In genomic region chr20:48926267-48926666, GRCh38 we compare ENCODE assay signal across 30 cellular contexts. TPM values are rescaled to one million over a fixed set of nuclear protein-coding genes. Genes with fewer than 3 reads are reported as not detected.
DNase-seq lines count a peak whose midpoint lies in the region; ATAC-seq, FAIRE-seq and TF ChIP-seq lines count a peak whose summit lies in the region.
"Had no signal": no experiment of that assay in that cellular context is flagged by ENCODE, and none has a peak within 500 bp of the region (broad histone marks: within the 10 kb centered on the region; RNA-seq: fewer than 3 reads in every experiment).

No MANE protein-coding gene starts in this region.

- POLR2A ChIA-PET in GM12878 (lab: Charles Lee): interaction anchor here (0.7 to 1.1 kb wide), 4 partner anchors 69 to 188 kb away, joined by 3 to 4 read pairs (median 3); partner anchors contain the start of gene CSE1L

- peaks cover 48% of the 10 kb centered on the region for H3K4me1 Mint-ChIP-seq in activated naive CD4-positive, alpha-beta T cell treated with anti-CD3 and anti-CD28 coated beads for 36 hours (ENCODE audit: low read depth)
- H3K4me1 Mint-ChIP-seq in activated naive CD4-positive, alpha-beta T cell treated with anti-CD3 and anti-CD28 coated beads, Interleukin-2, amount 10 ng/mL, durations not matched to agents 7 days and 5 days: peaks cover 29% of the 10 kb centered on the region
- H3K4me1 Mint-ChIP-seq in stimulated activated memory B cell treated with anti-CD40 and anti-IgM and Interleukin-4, amounts not matched to agents 10 μg/mL and 1 μg/mL and 100 μg/mL, for 72 hours: peaks cover 50% of the 10 kb centered on the region

- peaks cover 53% of the 10 kb centered on the region for H3K4me1 ChIP-seq in KMS-11 (ENCODE audit: low read depth, poor library complexity, severe bottlenecking)
- H3K4me1 ChIP-seq in GM12878 (ENCODE audit: control insufficient read depth, insufficient read depth, low read length): peaks cover 28% of the 10 kb centered on the region

- intact Hi-C loops in activated naive CD4-positive, alpha-beta T cell treated with anti-CD3 and anti-CD28 coated beads for 36 hours (cut with micrococcal nuclease): loop anchor here (10.0 kb wide), 1 partner anchor 239 kb away; no protein-coding TSS in a partner anchor
- intact Hi-C loops in GM12878 (cut with micrococcal nuclease; ENCODE audit: unreplicated experiment): no loop called here

- WGBS in GM12878 (ENCODE audit: insufficient coverage, insufficient replicate concordance, low lambda C conversion rate, missing lambda C conversion rate): 65% methylated on average over 3 of the region's 3 CpGs

- H3K36me3 ChIP-seq in KMS-11 (ENCODE audit: insufficient read depth): no peaks in the 10 kb centered on the region
- peaks cover 0 to 4% of the 10 kb centered on the region in 2 experiments; a peak in 1 of 4 replicates for H3K36me3 ChIP-seq in GM12878 (ENCODE audit: control insufficient read depth in 2 of 2, insufficient read depth in 2 of 2, low read length in 1 of 2)
- H3K36me3 ChIP-seq: left lung, right atrium auricular region, tibial nerve had no signal

- no peaks in the 10 kb centered on the region for H3K9me3 Mint-ChIP-seq in activated naive CD4-positive, alpha-beta T cell treated with anti-CD3 and anti-CD28 coated beads for 36 hours
- H3K9me3 Mint-ChIP-seq in activated naive CD4-positive, alpha-beta T cell treated with anti-CD3 and anti-CD28 coated beads, Interleukin-2, amount 10 ng/mL, durations not matched to agents 7 days and 5 days: no peaks in the 10 kb centered on the region
- H3K9me3 Mint-ChIP-seq in stimulated activated memory B cell treated with anti-CD40 and anti-IgM and Interleukin-4, amounts not matched to agents 10 μg/mL and 1 μg/mL and 100 μg/mL, for 72 hours: no peaks in the 10 kb centered on the region
- H3K9me3 Mint-ChIP-seq: activated CD4-positive, alpha-beta memory T cell treated with anti-CD3 and anti-CD28 coated beads for 36 hours; endodermal cell; H9 had no signal

- H3K27ac Mint-ChIP-seq in activated naive CD4-positive, alpha-beta T cell treated with anti-CD3 and anti-CD28 coated beads for 36 hours: peak overlapping the region; percentile 44
- no peak overlapping the region for H3K27ac Mint-ChIP-seq in activated naive CD4-positive, alpha-beta T cell treated with anti-CD3 and anti-CD28 coated beads, Interleukin-2, amount 10 ng/mL, durations not matched to agents 7 days and 5 days
- peak overlapping the region; percentile 57 for H3K27ac Mint-ChIP-seq in stimulated activated memory B cell treated with anti-CD40 and anti-IgM and Interleukin-4, amounts not matched to agents 10 μg/mL and 1 μg/mL and 100 μg/mL, for 72 hours
- H3K27ac Mint-ChIP-seq: activated CD4-positive, alpha-beta memory T cell treated with anti-CD3 and anti-CD28 coated beads for 36 hours; endodermal cell; T-helper 17 cell had no signal

- peaks cover 4% of the 10 kb centered on the region for H3K36me3 Mint-ChIP-seq in activated naive CD4-positive, alpha-beta T cell treated with anti-CD3 and anti-CD28 coated beads for 36 hours (ENCODE audit: low read depth)
- H3K36me3 Mint-ChIP-seq in activated naive CD4-positive, alpha-beta T cell treated with anti-CD3 and anti-CD28 coated beads, Interleukin-2, amount 10 ng/mL, durations not matched to agents 7 days and 5 days: peaks cover 4% of the 10 kb centered on the region
- peaks cover 8% of the 10 kb centered on the region for H3K36me3 Mint-ChIP-seq in stimulated activated memory B cell treated with anti-CD40 and anti-IgM and Interleukin-4, amounts not matched to agents 10 μg/mL and 1 μg/mL and 100 μg/mL, for 72 hours

- no peak for TF ChIP-seq CTCF in KMS-11 (conservative IDR thresholded peaks at IDR 0.05; ENCODE audit: low read depth, low read length)
- TF ChIP-seq CTCF in GM12878 (IDR thresholded peaks at IDR 0.05 in 2 of 3, conservative IDR thresholded peaks at IDR 0.05 in 1 of 3; ENCODE audit: control insufficient read depth in 2 of 3, extremely low read depth in 1 of 3, insufficient read depth in 1 of 3, low read depth in 3 of 3, low read length in 3 of 3): no peak

- no peak for TF ChIP-seq POLR2A in GM12878 (IDR thresholded peaks at IDR 0.05; ENCODE audit: low read depth, low read length)

- H3K4me2 ChIP-seq in KMS-11: peak overlapping the region; percentile 85; the same call in 1 of the 2 replicates
- peak overlapping the region; percentile 87 for H3K4me2 ChIP-seq in GM12878 (ENCODE audit: control insufficient read depth, insufficient read depth)
- H3K4me2 ChIP-seq: A549, PC-9, SK-N-SH had no signal

- no peak for TF ChIP-seq EP300 in GM12878 (IDR thresholded peaks at IDR 0.05; ENCODE audit: borderline replicate concordance in 1 of 2, control insufficient read depth in 1 of 2, low read depth in 2 of 2, low read length in 2 of 2)

- no peak for TF ChIP-seq RAD21 in GM12878 (IDR thresholded peaks at IDR 0.05; ENCODE audit: insufficient read depth, low read depth, low read length)

- peaks cover 89% of the 10 kb centered on the region for H3K79me2 ChIP-seq in KMS-11 (ENCODE audit: insufficient read depth, low read depth)
- peaks cover 80% of the 10 kb centered on the region for H3K79me2 ChIP-seq in GM12878 (ENCODE audit: control insufficient read depth, insufficient read depth, low read length)

- H3K4me3 Mint-ChIP-seq in activated naive CD4-positive, alpha-beta T cell treated with anti-CD3 and anti-CD28 coated beads for 36 hours: no peak overlapping the region
- no peak overlapping the region for H3K4me3 Mint-ChIP-seq in activated naive CD4-positive, alpha-beta T cell treated with anti-CD3 and anti-CD28 coated beads, Interleukin-2, amount 10 ng/mL, durations not matched to agents 7 days and 5 days
- H3K4me3 Mint-ChIP-seq in stimulated activated memory B cell treated with anti-CD40 and anti-IgM and Interleukin-4, amounts not matched to agents 10 μg/mL and 1 μg/mL and 100 μg/mL, for 72 hours: no peak overlapping the region
- H3K4me3 Mint-ChIP-seq: activated CD4-positive, alpha-beta memory T cell treated with anti-CD3 and anti-CD28 coated beads for 36 hours; endodermal cell; H9; T-helper 17 cell had no signal

- no TSS peak for BruUV-seq in GM12878 (replicated peaks; lab: Mats Ljungman, UMichigan)

- H3K9me3 ChIP-seq in GM12878 (replicated peaks; ENCODE audit: control insufficient read depth, insufficient read depth, low read length): no peaks in the 10 kb centered on the region
- H3K9me3 ChIP-seq: A549, left lung, right atrium auricular region, SK-N-SH, tibial nerve had no signal

- CTCF ChIA-PET in activated naive CD4-positive, alpha-beta T cell treated with anti-CD3 and anti-CD28 coated beads for 36 hours (lab: Charles Lee): interaction anchor here (0.6 to 1.4 kb wide), 3 partner anchors 269 to 1696 kb away, joined by 5 read pairs; no protein-coding TSS in a partner anchor
- CTCF ChIA-PET in activated naive CD4-positive, alpha-beta T cell treated with anti-CD3 and anti-CD28 coated beads, Interleukin-2, amount 10 ng/mL, durations not matched to agents 7 days and 5 days (lab: Charles Lee): no interaction called here
- CTCF ChIA-PET in GM12878 (lab: Yijun Ruan, JAX): interaction anchor here (0.6 to 1.2 kb wide), 6 partner anchors 89 to 269 kb away, joined by 3 to 7 read pairs (median 3); no protein-coding TSS in a partner anchor

- H3K4me3 ChIP-seq in KMS-11 (IDR thresholded peaks at IDR 0.05; ENCODE audit: insufficient read depth, low read depth, low read length) (no peak overlapping the region), GM12878 (peak overlapping the region; percentile 21; the same call in 1 of the 2 replicates)
- H3K4me3 ChIP-seq: A549, left lung, PC-9, right atrium auricular region, tibial nerve had no signal

- no peak for FAIRE-seq in GM12878 (lab: Jason Lieb, UNC)
- FAIRE-seq: A549, astrocyte, TTC549 had no signal

- DNase-seq in activated naive CD4-positive, alpha-beta T cell treated with anti-CD3 and anti-CD28 coated beads for 36 hours: no peak
- DNase-seq in activated naive CD4-positive, alpha-beta T cell treated with anti-CD3 and anti-CD28 coated beads, Interleukin-2, amount 10 ng/mL, durations not matched to agents 7 days and 5 days: no peak
- no peak for DNase-seq in GM12878 (ENCODE audit: low read depth, low spot score)
- DNase-seq in globus pallidus (ENCODE audit: low spot score): no peak
- DNase-seq: activated CD4-positive, alpha-beta memory T cell treated with anti-CD3 and anti-CD28 coated beads for 36 hours; activated CD8-positive, alpha-beta memory T cell treated with anti-CD3 and anti-CD28 coated beads, Interleukin-2, amount 50 U/mL, for 48 hours; activated effector memory CD4-positive, alpha-beta T cell treated with anti-CD3 and anti-CD28 coated beads, Interleukin-2, amount 50 U/mL, for 16 hours; AML-193; caudate nucleus; DMS 273 treated with DMSO at 0.1 percent for 48 hours; endodermal cell; H9; islet precursor cell; left lung; NCI-H146; NCI-H2107; PC-9; SK-N-SH; stimulated activated CD4-positive, alpha-beta T cell treated with anti-CD3 and anti-CD28 coated beads, Interleukin-1b, Interleukin-23, amount 100 ng/mL, for 48 hours; T-helper 17 cell had no signal

- no peaks in the 10 kb centered on the region for H3K27me3 Mint-ChIP-seq in activated naive CD4-positive, alpha-beta T cell treated with anti-CD3 and anti-CD28 coated beads for 36 hours (ENCODE audit: low read depth)
- H3K27me3 Mint-ChIP-seq in activated naive CD4-positive, alpha-beta T cell treated with anti-CD3 and anti-CD28 coated beads, Interleukin-2, amount 10 ng/mL, durations not matched to agents 7 days and 5 days: no peaks in the 10 kb centered on the region
- no peaks in the 10 kb centered on the region for H3K27me3 Mint-ChIP-seq in stimulated activated memory B cell treated with anti-CD40 and anti-IgM and Interleukin-4, amounts not matched to agents 10 μg/mL and 1 μg/mL and 100 μg/mL, for 72 hours
- H3K27me3 Mint-ChIP-seq: activated CD4-positive, alpha-beta memory T cell treated with anti-CD3 and anti-CD28 coated beads for 36 hours; T-helper 17 cell had no signal

- SMC1A ChIA-PET in GM12878 (lab: Charles Lee; ENCODE audit: uncharacterized antibody, unreplicated experiment): interaction anchor here (0.6 to 1.4 kb wide), 5 partner anchors 21 to 121 kb away, joined by 3 to 5 read pairs (median 3); no protein-coding TSS in a partner anchor

- in situ Hi-C loops in GM12878 (cut with MboI): no loop called here

- H3K27ac ChIP-seq in KMS-11 (no peak overlapping the region), GM12878 (ENCODE audit: control insufficient read depth, insufficient read depth) (peak overlapping the region; percentile 23; the same call in 1 of the 2 replicates)
- H3K27ac ChIP-seq: A549, left lung, PC-9, tibial nerve had no signal

- ATAC-seq in GM12878: peak; percentile 8
- ATAC-seq in stimulated activated memory B cell treated with anti-CD40 and anti-IgM and Interleukin-4, amounts not matched to agents 10 μg/mL and 1 μg/mL and 100 μg/mL, for 72 hours: no peak
- ATAC-seq in HG02798 (IDR thresholded peaks at IDR 0.05; ENCODE audit: poor library complexity, unreplicated experiment): no peak
- no peak for ATAC-seq in HG02840 (IDR thresholded peaks at IDR 0.05; ENCODE audit: low FRiP score, unreplicated experiment)
- ATAC-seq: A549; activated CD4-positive, CD25-positive, alpha-beta regulatory T cell treated with anti-CD3 and anti-CD28 coated beads, Interleukin-2, amount 50 U/mL, for 24 hours; left lung; T-helper 17 cell had no signal

- H3K9ac ChIP-seq in KMS-11: no peak overlapping the region
- no peak overlapping the region for H3K9ac ChIP-seq in GM12878 (ENCODE audit: control insufficient read depth, insufficient read depth, low read length)
- H3K9ac ChIP-seq: SK-N-SH had no signal

- H4K20me1 ChIP-seq in KMS-11 (ENCODE audit: insufficient read depth): peaks cover 13% of the 10 kb centered on the region; the same call in 1 of the 2 replicates
- H4K20me1 ChIP-seq in GM12878 (ENCODE audit: control insufficient read depth, insufficient read depth): no peaks in the 10 kb centered on the region

- RAD21 ChIA-PET in GM12878 (lab: Charles Lee; ENCODE audit: unreplicated experiment): interaction anchor here (0.6 to 1.2 kb wide), 3 partner anchors 18 to 408 kb away, joined by 3 read pairs; no protein-coding TSS in a partner anchor

- no peak overlapping the region for H2AFZ ChIP-seq in KMS-11 (ENCODE audit: low read depth)
- no peak overlapping the region for H2AFZ ChIP-seq in GM12878 (ENCODE audit: control insufficient read depth, low read depth, low read length)
- H2AFZ ChIP-seq: PC-9 had no signal

- no peaks in the 10 kb centered on the region for H3K27me3 ChIP-seq in KMS-11 (ENCODE audit: insufficient read depth, low read depth)
- H3K27me3 ChIP-seq in GM12878 (replicated peaks in 1 of 2; ENCODE audit: control insufficient read depth in 2 of 2, insufficient read depth in 2 of 2, low read length in 1 of 2): no peaks in the 10 kb centered on the region
- H3K27me3 ChIP-seq: left lung, right atrium auricular region, tibial nerve had no signal

RNA-seq across cellular contexts. Expression of gene ARFGEF2, which starts 4.8 kb away (rescaled TPM):
- 10 to 100 TPM; 18.2 to 18.6 TPM for total RNA-seq in activated naive CD4-positive, alpha-beta T cell treated with anti-CD3 and anti-CD28 coated beads for 36 hours
- 72.3 and 79.2 TPM in 2 replicates for total RNA-seq in GM12878 (2013; cell fraction: nucleolus; rRNA removed)
- total RNA-seq in GM12878 (2014; rRNA removed) (23.3 and 25.8 TPM in 2 replicates), GM12878 (2014; rRNA removed; fragmentation: Illumina TruSeq; extraction: Trizol) (23.8 and 24.9 TPM in 2 replicates), GM12878 (2021) (23.0 and 24.1 TPM in 2 replicates)
- 7.9 TPM for polyA plus RNA-seq in GM12878 (2011; ENCODE audit: low read depth)
- polyA plus RNA-seq in GM12878 (2011; rRNA removed) (20.7 and 22.7 TPM in 2 replicates), GM12878 (2014; fragmentation: Illumina TruSeq; extraction: Trizol) (20.6 and 23.0 TPM in 2 replicates), GM12878 (2014; fragmentation: Nextera tagmentation; extraction: Ambion mirVana) (1 to 10 TPM; 5.2 to 5.8 TPM), GM12878 (2014; rRNA removed) (13.8 and 14.9 TPM in 2 replicates), GM12878 (2016; fragmentation: Nextera tagmentation; extraction: Ambion mirVana) (10 to 100 TPM; 11.6 to 14.0 TPM)
- 13.7 and 15.1 TPM in 2 replicates for polyA plus RNA-seq in GM12878 (2011; cell fraction: cytosol; rRNA removed)
- 23.5 and 26.3 TPM in 2 replicates for polyA plus RNA-seq in GM12878 (2011; cell fraction: nucleus; rRNA removed)
- 11.5 and 13.5 TPM in 2 replicates for polyA plus RNA-seq in GM12878 (2012)
- polyA minus RNA-seq in GM12878 (2011; rRNA and poly(A)+ RNA removed): 48.0 and 50.4 TPM in 2 replicates
- polyA minus RNA-seq in GM12878 (2011; cell fraction: cytosol; rRNA and poly(A)+ RNA removed): 12.6 and 17.2 TPM in 2 replicates
- polyA minus RNA-seq in GM12878 (2011; cell fraction: nucleus; rRNA and poly(A)+ RNA removed): 17.8 and 23.9 TPM in 2 replicates
